1 cellular context compared by ENCODE assay signal in genomic region chr12:101407438-101408345, GRCh38.
A peak's percentile ranks its signal among the peaks of the same experiment; 100 is the strongest.
TF ChIP-seq lines count a peak whose summit lies in the region.

ARL1 (minus strand) TSS chr12:101407772; CDS start chr12:101407645, 127 bp downstream.

TF ChIP-seq in HepG2, 621 proteins besides CTCF, POLR2A, EP300 and RAD21 (continued from another document and continues in another):
- peak; percentile 73 to 91; a peak in 3 of 4 replicates for TF ChIP-seq HMGXB4 (CRISPR knock-in tag; IDR thresholded peaks at IDR 0.05; ENCODE audit: borderline replicate concordance in 1 of 2, low read depth in 1 of 2)
- peak; percentile 44; the same call in 1 of the 2 replicates for TF ChIP-seq SALL1 (CRISPR knock-in tag; IDR thresholded peaks at IDR 0.05)
- 0 out of 2 replicates have a peak, but pooled peaks have one; percentile 33 for TF ChIP-seq ZNF30 (CRISPR knock-in tag; IDR thresholded peaks at IDR 0.05)
- TF ChIP-seq NFKBIZ (CRISPR knock-in tag; IDR thresholded peaks at IDR 0.05): no peak
- no peak for TF ChIP-seq ZNF83 (CRISPR knock-in tag; IDR thresholded peaks at IDR 0.05; ENCODE audit: borderline replicate concordance)
- TF ChIP-seq SSRP1 (CRISPR knock-in tag; IDR thresholded peaks at IDR 0.05): no peak
- TF ChIP-seq ZZZ3 (CRISPR knock-in tag; IDR thresholded peaks at IDR 0.05; ENCODE audit: borderline replicate concordance): 0 out of 2 replicates have a peak, but pooled peaks have one; percentile 63
- no peak for TF ChIP-seq HINFP (CRISPR knock-in tag; IDR thresholded peaks at IDR 0.05; ENCODE audit: low read depth)
- TF ChIP-seq JDP2 (CRISPR knock-in tag; IDR thresholded peaks at IDR 0.05; ENCODE audit: borderline replicate concordance): no peak
- no peak for TF ChIP-seq MTF2 (CRISPR knock-in tag; IDR thresholded peaks at IDR 0.05; ENCODE audit: borderline replicate concordance)
- TF ChIP-seq HBP1 (CRISPR knock-in tag; IDR thresholded peaks at IDR 0.05; ENCODE audit: low read depth): 0 out of 2 replicates have a peak, but pooled peaks have one; percentile 43
- TF ChIP-seq TP53 (CRISPR knock-in tag; conservative IDR thresholded peaks at IDR 0.05): no peak; the same call in 1 of the 2 replicates
- peak; percentile 9; the same call in 1 of the 2 replicates for TF ChIP-seq TSC22D2 (CRISPR knock-in tag; IDR thresholded peaks at IDR 0.05; ENCODE audit: borderline replicate concordance)
- TF ChIP-seq ZKSCAN1 (IDR thresholded peaks at IDR 0.05; ENCODE audit: low read length): no peak; the same call in 1 of the 2 replicates
- TF ChIP-seq ZNF124 (CRISPR knock-in tag; IDR thresholded peaks at IDR 0.05): no peak
- TF ChIP-seq NFYC (CRISPR knock-in tag; IDR thresholded peaks at IDR 0.05): 0 out of 2 replicates have a peak, but pooled peaks have one; percentile 12
- TF ChIP-seq NBN (conservative IDR thresholded peaks at IDR 0.05): no peak
- 0 out of 2 replicates have a peak, but pooled peaks have one; percentile 65 for TF ChIP-seq DNMT1 (CRISPR knock-in tag; IDR thresholded peaks at IDR 0.05)
- peak; percentile 99 for TF ChIP-seq KMT2B (CRISPR knock-in tag; IDR thresholded peaks at IDR 0.05)
- TF ChIP-seq ZBTB20 (CRISPR knock-in tag; IDR thresholded peaks at IDR 0.05; ENCODE audit: borderline replicate concordance, low read depth): 0 out of 2 replicates have a peak, but pooled peaks have one; percentile 35
- no peak for TF ChIP-seq ZNF619 (CRISPR knock-in tag; IDR thresholded peaks at IDR 0.05)
- TF ChIP-seq DR1 (CRISPR knock-in tag; IDR thresholded peaks at IDR 0.05): peak; percentile 51; the same call in 1 of the 2 replicates
- peak; percentile 23; the same call in 1 of the 2 replicates for TF ChIP-seq ZNF784 (CRISPR knock-in tag; IDR thresholded peaks at IDR 0.05; ENCODE audit: borderline replicate concordance)
- peak; percentile 81 for TF ChIP-seq SAP130 (CRISPR knock-in tag; IDR thresholded peaks at IDR 0.05; ENCODE audit: low read depth)
- peak; percentile 51; the same call in 1 of the 2 replicates for TF ChIP-seq ZNF704 (CRISPR knock-in tag; IDR thresholded peaks at IDR 0.05; ENCODE audit: borderline replicate concordance)
- peak; percentile 32; the same call in 1 of the 2 replicates for TF ChIP-seq ZBTB33 (CRISPR knock-in tag; IDR thresholded peaks at IDR 0.05)
- peak; percentile 100 for TF ChIP-seq ASH2L (IDR thresholded peaks at IDR 0.05; ENCODE audit: insufficient read length, low read depth, low read length)
- peak; percentile 38 for TF ChIP-seq MXD1 (CRISPR knock-in tag; IDR thresholded peaks at IDR 0.05)
- 0 out of 2 replicates have a peak, but pooled peaks have one; percentile 32 for TF ChIP-seq ZNF761 (CRISPR knock-in tag; conservative IDR thresholded peaks at IDR 0.05)
- TF ChIP-seq ZBTB2 (CRISPR knock-in tag; IDR thresholded peaks at IDR 0.05; ENCODE audit: low read depth): no peak
- TF ChIP-seq ZEB1 (IDR thresholded peaks at IDR 0.05; ENCODE audit: insufficient replicate concordance, low read depth): peak; percentile 24
- peak; percentile 59; the same call in 1 of the 2 replicates for TF ChIP-seq ZFP37 (CRISPR knock-in tag; IDR thresholded peaks at IDR 0.05; ENCODE audit: borderline replicate concordance)
- TF ChIP-seq ZNF367 (CRISPR knock-in tag; IDR thresholded peaks at IDR 0.05; ENCODE audit: borderline replicate concordance): no peak
- peak; percentile 60; the same call in 1 of the 2 replicates for TF ChIP-seq THAP9 (CRISPR knock-in tag; IDR thresholded peaks at IDR 0.05; ENCODE audit: borderline replicate concordance)
- peak; percentile 89 for TF ChIP-seq GMEB1 (CRISPR knock-in tag; IDR thresholded peaks at IDR 0.05; ENCODE audit: borderline replicate concordance)
- TF ChIP-seq DNMT3B (CRISPR knock-in tag; conservative IDR thresholded peaks at IDR 0.05): 0 out of 2 replicates have a peak, but pooled peaks have one; percentile 52
- TF ChIP-seq ZNF17 (CRISPR knock-in tag; IDR thresholded peaks at IDR 0.05): no peak
- TF ChIP-seq SATB2 (CRISPR knock-in tag; IDR thresholded peaks at IDR 0.05): peak; percentile 75; the same call in 1 of the 2 replicates
- TF ChIP-seq ZFP90 (CRISPR knock-in tag; IDR thresholded peaks at IDR 0.05; ENCODE audit: borderline replicate concordance): peak; percentile 62; the same call in 1 of the 2 replicates
- no peak for TF ChIP-seq FOXP1 (IDR thresholded peaks at IDR 0.05)
- no peak for TF ChIP-seq FOXP1 (CRISPR knock-in tag; IDR thresholded peaks at IDR 0.05)
- TF ChIP-seq ZNF639 (CRISPR knock-in tag; conservative IDR thresholded peaks at IDR 0.05): 0 out of 2 replicates have a peak, but pooled peaks have one; percentile 19
